In genomic region chr17:44110011-44110686, GRCh38 we compare ENCODE assay signal across 8 cellular contexts. TPM values are rescaled to one million over a fixed set of nuclear protein-coding genes. Genes with fewer than 3 reads are reported as not detected.
DNase-seq lines count a peak whose midpoint lies in the region; ATAC-seq and TF ChIP-seq lines count a peak whose summit lies in the region.

No MANE protein-coding gene starts in this region.

- peak overlapping the region; percentile 59 for H3K27ac ChIP-seq in A673 (ENCODE audit: low read depth, low read length, poor library complexity, severe bottlenecking)
- peak overlapping the region; percentile 84 for H3K27ac ChIP-seq in IMR-90 (ENCODE audit: insufficient read depth, low read length)
- H3K27ac ChIP-seq in colonic mucosa: peak overlapping the region; percentile 77
- peak overlapping the region; percentile 84 for H3K27ac ChIP-seq in neural cell (ENCODE audit: low read length)

- intact Hi-C loops in A673 (cut with micrococcal nuclease; ENCODE audit: unreplicated experiment) (loop anchor here (10.0 kb wide), 1 partner anchor 105 kb away; the partner anchor contains the start of gene NAGS), IMR-90 (cut with micrococcal nuclease) (no loop called here), colonic mucosa (cut with DNase I) (loop anchor here (5.0 kb wide), 1 partner anchor 38 kb away; the partner anchor contains the start of gene G6PC3)

- H2BK15ac ChIP-seq in IMR-90 (ENCODE audit: low read depth, low read length): peak overlapping the region; percentile 88; the same call in 2 of the 3 replicates

- TF ChIP-seq CTCF in A673 (conservative IDR thresholded peaks at IDR 0.05; ENCODE audit: low read depth, low read length): no peak
- no peak for TF ChIP-seq CTCF in IMR-90 (conservative IDR thresholded peaks at IDR 0.05; ENCODE audit: low read depth, low read length)
- TF ChIP-seq CTCF in colonic mucosa (IDR thresholded peaks at IDR 0.05): no peak
- no peak for TF ChIP-seq CTCF in neural cell (IDR thresholded peaks at IDR 0.05; ENCODE audit: poor library complexity, severe bottlenecking)

- no peaks in the 10 kb centered on the region for H3K9me3 ChIP-seq in A673 (ENCODE audit: low read depth, low read length, poor library complexity, severe bottlenecking)
- H3K9me3 ChIP-seq in IMR-90 (ENCODE audit: control insufficient read depth, insufficient read depth, low read length): no peaks in the 10 kb centered on the region
- H3K9me3 ChIP-seq in colonic mucosa: no peaks in the 10 kb centered on the region
- no peaks in the 10 kb centered on the region for H3K9me3 ChIP-seq in neural cell (ENCODE audit: low read length)

- peak overlapping the region; percentile 99 for H3K23ac ChIP-seq in IMR-90 (ENCODE audit: low read depth, low read length)

- no peak for TF ChIP-seq POLR2A in IMR-90 (IDR thresholded peaks at IDR 0.05; ENCODE audit: low read depth, low read length)

- TF ChIP-seq EP300 in neural cell (conservative IDR thresholded peaks at IDR 0.05; ENCODE audit: poor library complexity, severe bottlenecking): no peak

- DNase-seq in A673 (ENCODE audit: low spot score): no peak
- no peak for DNase-seq in IMR-90
- DNase-seq in colonic mucosa: no peak
- no peak for DNase-seq in stimulated activated CD4-positive, alpha-beta T cell treated with anti-CD3 and anti-CD28 coated beads, Interleukin-4, amount 100 ng/mL, for 24 hours
- no peak for DNase-seq in NCI-H510A treated with DMSO at 0.1 percent for 48 hours (lab: John Stamatoyannopoulos, UW)

- H3K4me3 ChIP-seq in A673 (ENCODE audit: low read depth, low read length, poor library complexity, severe bottlenecking): peak overlapping the region; percentile 33
- peak overlapping the region; percentile 48; the same call in 1 of the 2 replicates for H3K4me3 ChIP-seq in IMR-90 (ENCODE audit: insufficient read depth, low read depth, low read length)
- peak overlapping the region; percentile 31 for H3K4me3 ChIP-seq in colonic mucosa
- H3K4me3 ChIP-seq in neural cell (ENCODE audit: low read length): peak overlapping the region; percentile 64

- in situ Hi-C loops in IMR-90 (cut with MboI; ENCODE audit: low sequenced_read_pairs): no loop called here

- peak overlapping the region; percentile 35 for H3K18ac ChIP-seq in IMR-90 (ENCODE audit: low read depth, low read length)

- H3K14ac ChIP-seq in IMR-90 (replicated peaks; ENCODE audit: low read depth, low read length): peak overlapping the region; percentile 99

- H2BK120ac ChIP-seq in IMR-90 (ENCODE audit: low read depth, low read length): peak overlapping the region; percentile 99

- CTCF ChIA-PET in A673 (lab: Charles Lee): no interaction called here
- CTCF ChIA-PET in IMR-90 (lab: Yijun Ruan, JAX): no interaction called here

- H3K4me2 ChIP-seq in IMR-90 (ENCODE audit: low read depth, low read length) (peak overlapping the region; percentile 78), neural cell (ENCODE audit: low read length) (no peak overlapping the region)

- WGBS in IMR-90 (ENCODE audit: extremely low coverage in 2 of 2, insufficient read length in 1 of 2), 2 experiments: 72% methylated on average over 2 of the region's 10 CpGs; no CpG with 5 or more reads in 1 of the 2 experiments

- dilution Hi-C loops in IMR-90 (cut with HindIII; ENCODE audit: low sequenced_read_pairs, unreplicated experiment): no loop called here

- no peaks in the 10 kb centered on the region for H3K9me2 ChIP-seq in neural cell (ENCODE audit: insufficient read depth, low read length)

- H3K9me1 ChIP-seq in IMR-90 (ENCODE audit: insufficient read depth, low read length): peaks cover 25% of the 10 kb centered on the region

- H3K4ac ChIP-seq in IMR-90 (ENCODE audit: low read depth, low read length): peak overlapping the region; percentile 100

- POLR2A ChIA-PET in A673 (lab: Charles Lee; ENCODE audit: low non-redundant PET) (no interaction called here), IMR-90 (lab: Charles Lee; ENCODE audit: unreplicated experiment) (no interaction called here)

- H3K36me3 ChIP-seq in A673 (ENCODE audit: insufficient read depth, low read length, poor library complexity, severe bottlenecking) (no peaks in the 10 kb centered on the region), IMR-90 (ENCODE audit: control insufficient read depth, insufficient read depth, low read length) (no peaks in the 10 kb centered on the region; the same call in 1 of the 2 replicates), colonic mucosa (no peaks in the 10 kb centered on the region), neural cell (ENCODE audit: insufficient read depth, low read length) (no peaks in the 10 kb centered on the region)

- peak overlapping the region in 1 of 2 experiments; percentile 82; a peak in 1 of 4 replicates for H4K8ac ChIP-seq in IMR-90 (ENCODE audit: low read depth in 2 of 2, low read length in 2 of 2)

- H3K9ac ChIP-seq in IMR-90 (ENCODE audit: low read depth, low read length) (peak overlapping the region; percentile 63; the same call in 1 of the 2 replicates), colonic mucosa (ENCODE audit: low read depth in 2 of 2, low read length in 2 of 2) (peak overlapping the region; percentile 13 to 23), neural cell (ENCODE audit: low read length) (peak overlapping the region; percentile 73)

- TF ChIP-seq RAD21 in IMR-90 (IDR thresholded peaks at IDR 0.05; ENCODE audit: low read length): no peak
- no peak for TF ChIP-seq RAD21 in neural cell (conservative IDR thresholded peaks at IDR 0.05)

- H4K5ac ChIP-seq in IMR-90 (ENCODE audit: low read depth, low read length): no peak overlapping the region; the same call in 1 of the 2 replicates

- H4K20me1 ChIP-seq in IMR-90 (ENCODE audit: insufficient read depth, low read length) (peaks cover 21% of the 10 kb centered on the region), neural cell (ENCODE audit: insufficient read depth) (peaks cover 5% of the 10 kb centered on the region)

- peaks cover 14 to 84% of the 10 kb centered on the region in 2 experiments for H3K79me1 ChIP-seq in IMR-90 (ENCODE audit: low read depth in 1 of 2, low read length in 2 of 2)

- peak overlapping the region; percentile 88 for H2BK5ac ChIP-seq in IMR-90 (ENCODE audit: low read depth, low read length, poor library complexity, severe bottlenecking)

- no peaks in the 10 kb centered on the region for H3F3A ChIP-seq in neural cell (ENCODE audit: insufficient read depth, low read length, poor library complexity, severe bottlenecking)

- H2AK9ac ChIP-seq in IMR-90 (replicated peaks; ENCODE audit: low read depth, low read length, poor library complexity): peak overlapping the region; percentile 98

- H2AFZ ChIP-seq in IMR-90 (replicated peaks; ENCODE audit: low read length, poor library complexity) (no peak overlapping the region), neural cell (ENCODE audit: low read depth, low read length) (no peak overlapping the region)

- H3K27me3 ChIP-seq in A673 (replicated peaks; ENCODE audit: insufficient read depth, low read depth, low read length, poor library complexity) (no peaks in the 10 kb centered on the region), IMR-90 (ENCODE audit: control insufficient read depth, insufficient read depth, low read length) (no peaks in the 10 kb centered on the region), colonic mucosa (no peaks in the 10 kb centered on the region), neural cell (ENCODE audit: insufficient read depth, low read depth, low read length) (no peaks in the 10 kb centered on the region)

- BruUV-seq in A673 (replicated peaks; lab: Mats Ljungman, UMichigan) (no TSS peak), IMR-90 (replicated peaks; lab: Mats Ljungman, UMichigan) (no TSS peak)

- ATAC-seq in IMR-90 (ENCODE audit: low read depth) (no peak), GM18861 (IDR thresholded peaks at IDR 0.05; ENCODE audit: unreplicated experiment) (no peak), GM18868 (IDR thresholded peaks at IDR 0.05; ENCODE audit: unreplicated experiment) (no peak)

- peak overlapping the region; percentile 97 for H4K91ac ChIP-seq in IMR-90 (ENCODE audit: insufficient read depth, low read depth, low read length)

- peak overlapping the region; percentile 95 for H2BK20ac ChIP-seq in IMR-90 (ENCODE audit: low read depth, low read length)

- peaks cover 43% of the 10 kb centered on the region for H3K4me1 ChIP-seq in A673 (ENCODE audit: insufficient read depth, low read length, poor library complexity, severe bottlenecking)
- H3K4me1 ChIP-seq in IMR-90 (ENCODE audit: control insufficient read depth, insufficient read depth, low read length): peaks cover 47% of the 10 kb centered on the region
- peaks cover 19% of the 10 kb centered on the region for H3K4me1 ChIP-seq in colonic mucosa

- peak overlapping the region; percentile 9; the same call in 1 of the 2 replicates for H3K56ac ChIP-seq in IMR-90 (ENCODE audit: extremely low read depth, insufficient read depth, low read length)

- H3K79me2 ChIP-seq in neural cell (replicated peaks; ENCODE audit: insufficient read depth, low read length): peaks cover 33% of the 10 kb centered on the region

- H2AK5ac ChIP-seq in IMR-90 (ENCODE audit: low read depth, low read length): peak overlapping the region; percentile 90

RNA-seq across cellular contexts. Expression of gene HDAC5, which starts 13.3 kb away (rescaled TPM):
- 16.9 and 27.1 TPM in 2 replicates for total RNA-seq in A673 (2021)
- total RNA-seq in IMR-90 (2012; rRNA removed): 61.3 and 71.4 TPM in 2 replicates
- 47.0 and 50.0 TPM in 2 replicates for polyA plus RNA-seq in IMR-90 (2012; rRNA removed)
- 21.2 and 58.0 TPM in 2 replicates for polyA plus RNA-seq in IMR-90 (2012; cell fraction: cytosol; rRNA removed)
- 87.7 and 169 TPM in 2 replicates for polyA plus RNA-seq in IMR-90 (2012; cell fraction: nucleus; rRNA removed; ENCODE audit: low replicate concordance)
- total RNA-seq in colonic mucosa: 10 to 100 TPM; 19.0 to 26.6 TPM
- polyA plus RNA-seq in neural cell: 93.0 and 97.8 TPM in 2 replicates
- 90.8 and 111 TPM in 2 replicates for polyA minus RNA-seq in neural cell

RNA-seq across cellular contexts. Expression of gene HROB, which starts 31.6 kb away (rescaled TPM):
- total RNA-seq in A673 (2021) (13.5 and 14.7 TPM in 2 replicates), IMR-90 (2012; rRNA removed) (2.8 and 3.2 TPM in 2 replicates), colonic mucosa (10 to 100 TPM in 1 of 2 donors, 1 to 10 TPM in 1; 2.7 to 11.5 TPM)
- polyA plus RNA-seq in IMR-90 (2012; rRNA removed) (4.0 and 4.4 TPM in 2 replicates), neural cell (1.3 TPM in 2 replicates)
- polyA plus RNA-seq in IMR-90 (2012; cell fraction: cytosol; rRNA removed): 1.8 TPM in 2 replicates
- 6.9 and 8.0 TPM in 2 replicates for polyA plus RNA-seq in IMR-90 (2012; cell fraction: nucleus; rRNA removed; ENCODE audit: low replicate concordance)
- 1.5 and 1.7 TPM in 2 replicates for polyA minus RNA-seq in neural cell

RNA-seq across cellular contexts. Expression of gene G6PC3, which starts 39.6 kb away (rescaled TPM):
- total RNA-seq in A673 (2021) (47.0 and 57.9 TPM in 2 replicates), IMR-90 (2012; rRNA removed) (19.4 and 20.4 TPM in 2 replicates), colonic mucosa (10 to 100 TPM; 28.3 to 44.7 TPM)
- polyA plus RNA-seq in IMR-90 (2012; rRNA removed) (107 and 127 TPM in 2 replicates), neural cell (10.8 and 16.7 TPM in 2 replicates)
- 87.5 and 210 TPM in 2 replicates for polyA plus RNA-seq in IMR-90 (2012; cell fraction: cytosol; rRNA removed)
- polyA plus RNA-seq in IMR-90 (2012; cell fraction: nucleus; rRNA removed; ENCODE audit: low replicate concordance): 49.2 and 86.8 TPM in 2 replicates
- 19.3 and 22.2 TPM in 2 replicates for polyA minus RNA-seq in neural cell

RNA-seq across cellular contexts. Expression of gene LSM12, which starts 43.7 kb away (rescaled TPM):
- total RNA-seq in A673 (2021) (47.5 and 52.5 TPM in 2 replicates), IMR-90 (2012; rRNA removed) (41.0 and 50.3 TPM in 2 replicates), colonic mucosa (10 to 100 TPM; 60.9 to 74.3 TPM)
- polyA plus RNA-seq in IMR-90 (2012; rRNA removed) (37.6 and 38.0 TPM in 2 replicates), neural cell (9.6 and 12.0 TPM in 2 replicates)
- 20.3 and 21.4 TPM in 2 replicates for polyA plus RNA-seq in IMR-90 (2012; cell fraction: cytosol; rRNA removed)
- polyA plus RNA-seq in IMR-90 (2012; cell fraction: nucleus; rRNA removed; ENCODE audit: low replicate concordance): 8.8 and 29.9 TPM in 2 replicates
- polyA minus RNA-seq in neural cell: 25.2 and 26.8 TPM in 2 replicates

Comparison
In these comparisons a context has a peak if more than half of its experiments do, and no peak if none do; other contexts are left out.
1. H3K9ac ChIP-seq: peak in every context shown above with its lines; median percentile 73 in neural cell; 63 in IMR-90; 18 in colonic mucosa.